Comparison of ENCODE assay signal across 16 cellular contexts in the genomic region with DNA sequence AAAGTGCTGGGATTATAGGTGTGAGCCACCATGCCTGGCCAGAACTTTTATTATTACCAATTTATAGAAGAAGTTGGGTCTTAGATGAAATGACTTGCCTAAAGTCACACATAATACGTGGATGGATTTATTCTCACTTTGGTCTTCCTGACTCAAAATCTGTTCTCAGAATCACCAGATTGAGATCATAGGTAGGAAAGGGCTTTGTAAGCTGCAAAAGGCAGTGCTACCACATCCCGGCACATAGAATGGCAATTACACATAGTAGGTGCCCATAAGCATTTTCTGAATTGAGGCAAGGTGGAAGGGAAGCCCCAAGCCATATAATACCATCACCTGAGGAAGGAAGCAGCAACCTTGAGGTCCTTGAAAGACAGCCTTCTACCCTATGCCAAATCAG. TPM values are rescaled to one million over a fixed set of nuclear protein-coding genes. Genes with fewer than 3 reads are reported as not detected.
DNase-seq lines count a peak whose midpoint lies in the region; ATAC-seq lines count a peak whose summit lies in the region.
"Had no signal": no experiment of that assay in that cellular context is flagged by ENCODE, and none has a peak within 500 bp of the region (broad histone marks: within the 10 kb centered on the region; RNA-seq: fewer than 3 reads in every experiment).

No MANE protein-coding gene starts in this region.

- no peak overlapping the region for H3K27ac Mint-ChIP-seq in activated CD4-positive, alpha-beta T cell treated with anti-CD3 and anti-CD28 coated beads for 36 hours
- peak overlapping the region in 1 of 2 donors; percentile 8 for H3K27ac Mint-ChIP-seq in activated naive CD4-positive, alpha-beta T cell treated with anti-CD3 and anti-CD28 coated beads, Interleukin-2, amount 50 U/mL, for 72 hours
- H3K27ac Mint-ChIP-seq in stimulated activated naive CD8-positive, alpha-beta T cell treated with anti-CD3 and anti-CD28 coated beads, Interleukin-15, amount 100 ng/mL, for 72 hours = no peak overlapping the region
- H3K27ac Mint-ChIP-seq: GM23338, HFFc6 had no signal

- ATAC-seq in activated CD4-positive, alpha-beta T cell treated with anti-CD3 and anti-CD28 coated beads for 36 hours = peak; percentile 54
- peak; percentile 33 to 57 for ATAC-seq in activated naive CD4-positive, alpha-beta T cell treated with anti-CD3 and anti-CD28 coated beads, Interleukin-2, amount 50 U/mL, for 72 hours
- peak; percentile 69 for ATAC-seq in stimulated activated naive CD8-positive, alpha-beta T cell treated with anti-CD3 and anti-CD28 coated beads, Interleukin-15, amount 100 ng/mL, for 72 hours
- ATAC-seq in stimulated activated naive CD8-positive, alpha-beta T cell treated with anti-CD3 and anti-CD28 coated beads, Interleukin-15, Interleukin-2, amounts not matched to agents 100 U/mL and 50 U/mL, for 24 hours = no peak
- ATAC-seq: A549, GM23338, HCT116 had no signal

- POLR2A ChIA-PET in activated CD4-positive, alpha-beta T cell treated with anti-CD3 and anti-CD28 coated beads for 36 hours (lab: Charles Lee) = no interaction called here

- H3K27me3 Mint-ChIP-seq in activated CD4-positive, alpha-beta T cell treated with anti-CD3 and anti-CD28 coated beads for 36 hours = no peaks in the 10 kb centered on the region
- no peaks in the 10 kb centered on the region for H3K27me3 Mint-ChIP-seq in stimulated activated naive CD8-positive, alpha-beta T cell treated with anti-CD3 and anti-CD28 coated beads, Interleukin-15, amount 100 ng/mL, for 72 hours
- H3K27me3 Mint-ChIP-seq: CD4-positive, alpha-beta T cell had no signal

- no peaks in the 10 kb centered on the region for H3K36me3 Mint-ChIP-seq in activated CD4-positive, alpha-beta T cell treated with anti-CD3 and anti-CD28 coated beads for 36 hours (ENCODE audit: low read depth)
- no peaks in the 10 kb centered on the region for H3K36me3 Mint-ChIP-seq in activated naive CD4-positive, alpha-beta T cell treated with anti-CD3 and anti-CD28 coated beads, Interleukin-2, amount 50 U/mL, for 72 hours

- intact Hi-C loops in activated CD4-positive, alpha-beta T cell treated with anti-CD3 and anti-CD28 coated beads for 36 hours (cut with DNase I, micrococcal nuclease) = no loop called here

- H3K4me3 Mint-ChIP-seq in activated CD4-positive, alpha-beta T cell treated with anti-CD3 and anti-CD28 coated beads for 36 hours = no peak overlapping the region
- H3K4me3 Mint-ChIP-seq in stimulated activated naive CD8-positive, alpha-beta T cell treated with anti-CD3 and anti-CD28 coated beads, Interleukin-15, amount 100 ng/mL, for 72 hours = no peak overlapping the region
- H3K4me3 Mint-ChIP-seq: CD4-positive, alpha-beta T cell; GM23338; HFFc6 had no signal

- CTCF ChIA-PET in activated CD4-positive, alpha-beta T cell treated with anti-CD3 and anti-CD28 coated beads for 36 hours (lab: Charles Lee) = no interaction called here

- no peaks in the 10 kb centered on the region for H3K9me3 Mint-ChIP-seq in activated CD4-positive, alpha-beta T cell treated with anti-CD3 and anti-CD28 coated beads for 36 hours (ENCODE audit: low read depth)
- peaks cover 0 to 4% of the 10 kb centered on the region in 2 donors for H3K9me3 Mint-ChIP-seq in activated naive CD4-positive, alpha-beta T cell treated with anti-CD3 and anti-CD28 coated beads, Interleukin-2, amount 50 U/mL, for 72 hours
- H3K9me3 Mint-ChIP-seq in stimulated activated naive CD8-positive, alpha-beta T cell treated with anti-CD3 and anti-CD28 coated beads, Interleukin-15, amount 100 ng/mL, for 72 hours = no peaks in the 10 kb centered on the region
- H3K9me3 Mint-ChIP-seq: CD4-positive, alpha-beta T cell; HFFc6 had no signal

- DNase-seq in activated CD4-positive, alpha-beta T cell treated with anti-CD3 and anti-CD28 coated beads for 36 hours = no peak
- DNase-seq in activated CD4-positive, alpha-beta T cell treated with anti-CD3 and anti-CD28 coated beads for 4 hours = no peak
- no peak for DNase-seq in activated naive CD4-positive, alpha-beta T cell treated with anti-CD3 and anti-CD28 coated beads, Interleukin-2, amount 50 U/mL, for 72 hours (ENCODE audit: low spot score in 2 of 2)
- DNase-seq in activated naive CD4-positive, alpha-beta T cell treated with Interleukin-2 at 50 U/mL for 16 hours = no peak
- DNase-seq in stimulated activated naive CD8-positive, alpha-beta T cell treated with anti-CD3 and anti-CD28 coated beads, Interleukin-15, amount 100 ng/mL, for 72 hours = no peak
- DNase-seq in stimulated activated naive CD8-positive, alpha-beta T cell treated with anti-CD3 and anti-CD28 coated beads, Interleukin-15, Interleukin-2, amounts not matched to agents 100 U/mL and 50 U/mL, for 24 hours = no peak
- DNase-seq in NCI-H128 (lab: John Stamatoyannopoulos, UW; ENCODE audit: unreplicated experiment) = no peak
- DNase-seq: AML-193; CD4-positive, alpha-beta T cell; DMS153; DMS79; GDM1; HFFc6 had no signal

- H3K4me1 Mint-ChIP-seq in activated CD4-positive, alpha-beta T cell treated with anti-CD3 and anti-CD28 coated beads for 36 hours = peaks cover 32% of the 10 kb centered on the region
- H3K4me1 Mint-ChIP-seq in stimulated activated naive CD8-positive, alpha-beta T cell treated with anti-CD3 and anti-CD28 coated beads, Interleukin-15, amount 100 ng/mL, for 72 hours = peaks cover 33% of the 10 kb centered on the region

RNA-seq across cellular contexts. Expression of gene CAPZB, which starts 8.2 kb away (rescaled TPM):
- 100 to 1,000 TPM; 320 to 346 TPM for total RNA-seq in activated CD4-positive, alpha-beta T cell treated with anti-CD3 and anti-CD28 coated beads for 36 hours
- total RNA-seq in activated naive CD4-positive, alpha-beta T cell treated with anti-CD3 and anti-CD28 coated beads, Interleukin-2, amount 50 U/mL, for 72 hours = 100 to 1,000 TPM; 404 to 419 TPM
